Comparison of ENCODE assay signal across 16 cellular contexts in the genomic region with DNA sequence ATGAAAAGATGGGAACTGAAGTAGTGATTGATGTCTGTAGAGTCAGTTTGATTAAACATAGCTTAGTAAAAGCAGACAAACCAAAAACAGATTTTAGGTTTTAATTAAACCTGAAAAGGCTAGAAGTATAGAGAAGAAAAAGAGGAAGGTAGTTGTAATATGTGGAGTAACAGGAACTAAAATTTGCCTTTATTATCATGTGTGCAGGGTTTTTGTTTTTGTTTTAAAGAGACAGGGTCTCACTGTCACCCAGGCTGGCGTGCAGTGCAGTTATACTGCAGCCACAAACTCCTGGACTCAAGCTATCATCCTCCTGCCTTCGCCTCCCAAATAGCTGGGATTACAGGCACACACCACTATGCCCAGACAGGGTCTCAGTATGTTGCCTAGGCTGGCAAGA. TPM values are rescaled to one million over a fixed set of nuclear protein-coding genes. Genes with fewer than 3 reads are reported as not detected.
DNase-seq lines count a peak whose midpoint lies in the region; FAIRE-seq and TF ChIP-seq lines count a peak whose summit lies in the region.
"Had no signal": no experiment of that assay in that cellular context is flagged by ENCODE, and none has a peak within 500 bp of the region (broad histone marks: within the 10 kb centered on the region; RNA-seq: fewer than 3 reads in every experiment).

No MANE protein-coding gene starts in this region.

- peak overlapping the region; percentile 18 for H3K4me3 ChIP-seq in Loucy (ENCODE audit: low read length, poor library complexity, severe bottlenecking)
- H3K4me3 ChIP-seq in neutrophil (ENCODE audit: low read depth in 1 of 2, low read length in 1 of 2): peak overlapping the region in 1 of 2 experiments; percentile 28

- H3K27me3 ChIP-seq in Loucy (ENCODE audit: insufficient read depth, low read length, poor library complexity, severe bottlenecking) (no peaks in the 10 kb centered on the region), neutrophil (no peaks in the 10 kb centered on the region)
- H3K27me3 ChIP-seq: foreskin keratinocyte had no signal

- H3K4me2 ChIP-seq in Loucy (ENCODE audit: low read depth, low read length, poor library complexity, severe bottlenecking): peak overlapping the region; percentile 80

- peak overlapping the region; percentile 76 for H3K27ac ChIP-seq in neutrophil
- H3K27ac ChIP-seq: foreskin keratinocyte, VCaP had no signal

- TF ChIP-seq CTCF in Loucy (conservative IDR thresholded peaks at IDR 0.05; ENCODE audit: low read length) (no peak), neutrophil (IDR thresholded peaks at IDR 0.05) (no peak), MCF 10A (IDR thresholded peaks at IDR 0.05; ENCODE audit: unreplicated experiment) (no peak)

- H3K4me1 Mint-ChIP-seq in T-helper 2 cell treated with Interferon-gamma antibody and Interleukin-4, amounts not matched to agents 5 μg/mL and 100 μg/mL, for 36 hours (ENCODE audit: low read depth): peaks cover 30% of the 10 kb centered on the region
- H3K4me1 Mint-ChIP-seq in MCF 10A (ENCODE audit: insufficient read depth, unreplicated experiment): peaks cover 19% of the 10 kb centered on the region

- no peaks in the 10 kb centered on the region for H3K9me3 ChIP-seq in Loucy (ENCODE audit: insufficient read depth, low read depth, low read length)
- H3K9me3 ChIP-seq in neutrophil: no peaks in the 10 kb centered on the region
- H3K9me3 ChIP-seq: Caco-2 had no signal

- POLR2A ChIA-PET in MCF 10A (lab: Yijun Ruan, JAX): interaction anchor here (0.6 to 1.5 kb wide), 4 partner anchors 9 to 66 kb away, joined by 3 to 6 read pairs (median 4); a partner anchor contains a TSS

- FAIRE-seq in TTC549 (lab: Jason Lieb, UNC): peak; percentile 50
- FAIRE-seq: endometrium had no signal

- no peaks in the 10 kb centered on the region for H3K27me3 Mint-ChIP-seq in T-helper 2 cell treated with Interferon-gamma antibody and Interleukin-4, amounts not matched to agents 5 μg/mL and 100 μg/mL, for 36 hours (ENCODE audit: low read depth)
- no peaks in the 10 kb centered on the region for H3K27me3 Mint-ChIP-seq in MCF 10A (ENCODE audit: insufficient read depth, unreplicated experiment)
- H3K27me3 Mint-ChIP-seq: progenitor cell of endocrine pancreas had no signal

- H3K36me3 Mint-ChIP-seq in T-helper 2 cell treated with Interferon-gamma antibody and Interleukin-4, amounts not matched to agents 5 μg/mL and 100 μg/mL, for 36 hours (ENCODE audit: low read depth): peaks cover 56% of the 10 kb centered on the region
- H3K36me3 Mint-ChIP-seq in MCF 10A (ENCODE audit: insufficient read depth, unreplicated experiment): peaks cover 78% of the 10 kb centered on the region

- peak overlapping the region; percentile 1 for H3K4me3 Mint-ChIP-seq in T-helper 2 cell treated with Interferon-gamma antibody and Interleukin-4, amounts not matched to agents 5 μg/mL and 100 μg/mL, for 36 hours
- H3K4me3 Mint-ChIP-seq in MCF 10A (ENCODE audit: unreplicated experiment): no peak overlapping the region

- no peak overlapping the region for H3K27ac Mint-ChIP-seq in T-helper 2 cell treated with Interferon-gamma antibody and Interleukin-4, amounts not matched to agents 5 μg/mL and 100 μg/mL, for 36 hours
- no peak overlapping the region for H3K27ac Mint-ChIP-seq in MCF 10A (ENCODE audit: low read depth, unreplicated experiment)
- H3K27ac Mint-ChIP-seq: progenitor cell of endocrine pancreas had no signal

- no TSS peak for BruUV-seq in MCF 10A (replicated peaks; lab: Mats Ljungman, UMichigan)

- H3K4me1 ChIP-seq in Loucy (ENCODE audit: insufficient read depth, low read length, poor library complexity, severe bottlenecking): peaks cover 52% of the 10 kb centered on the region
- H3K4me1 ChIP-seq in neutrophil (ENCODE audit: control insufficient read depth in 1 of 2, insufficient read depth in 1 of 2, low read depth in 1 of 2, low read length in 1 of 2): peaks cover 58 to 60% of the 10 kb centered on the region in 2 experiments
- H3K4me1 ChIP-seq: Caco-2 had no signal

- H3K9me2 ChIP-seq in Loucy (replicated peaks; ENCODE audit: low read depth, low read length): no peaks in the 10 kb centered on the region

- CTCF ChIA-PET in MCF 10A (lab: Yijun Ruan, JAX): interaction anchor here (0.6 to 1.3 kb wide), 5 partner anchors 19 to 385 kb away, joined by 3 to 4 read pairs (median 4); no protein-coding TSS in a partner anchor

- peaks cover 26% of the 10 kb centered on the region for H3K36me3 ChIP-seq in Loucy (ENCODE audit: insufficient read depth, low read length)
- peaks cover 61% of the 10 kb centered on the region for H3K36me3 ChIP-seq in neutrophil

- peaks cover 4% of the 10 kb centered on the region; the same call in 1 of the 2 replicates for H3F3A ChIP-seq in Loucy (ENCODE audit: low read depth)

- peaks cover 72% of the 10 kb centered on the region for H3K79me2 ChIP-seq in Loucy (ENCODE audit: insufficient read depth, low read length)

- intact Hi-C loops in MCF 10A (cut with micrococcal nuclease): no loop called here

- H4K20me1 ChIP-seq in Loucy (ENCODE audit: insufficient read depth, low read length, poor library complexity, severe bottlenecking): peaks cover 48% of the 10 kb centered on the region

- H3K9me3 Mint-ChIP-seq in T-helper 2 cell treated with Interferon-gamma antibody and Interleukin-4, amounts not matched to agents 5 μg/mL and 100 μg/mL, for 36 hours: no peaks in the 10 kb centered on the region
- no peaks in the 10 kb centered on the region for H3K9me3 Mint-ChIP-seq in MCF 10A (ENCODE audit: unreplicated experiment)

- no peak overlapping the region for H3K9ac ChIP-seq in Loucy (ENCODE audit: low read depth, low read length, poor library complexity, severe bottlenecking)

- H2AFZ ChIP-seq in Loucy (ENCODE audit: low read length): no peak overlapping the region

- no peak for DNase-seq in T-helper 2 cell treated with Interferon-gamma antibody and Interleukin-4, amounts not matched to agents 5 μg/mL and 100 μg/mL, for 36 hours (ENCODE audit: low spot score)
- DNase-seq in T-helper 2 cell (no peak), MCF 10A (ENCODE audit: unreplicated experiment) (no peak), superior temporal gyrus (ENCODE audit: extremely low spot score) (no peak), ureter (ENCODE audit: low spot score) (no peak)
- DNase-seq: Caco-2; foreskin keratinocyte; left ventricle myocardium superior; NCI-H2081 treated with DMSO at 0.1 percent for 48 hours; stimulated activated CD4-positive, alpha-beta T cell treated with anti-CD3 and anti-CD28 coated beads, Interleukin-12 subunit alpha, Interleukin-12 subunit beta, amount 100 ng/mL, for 4 hours had no signal

RNA-seq across cellular contexts. Expression of a gene that starts 6.0 kb away (rescaled TPM):
- total RNA-seq in MCF 10A (2022) (52.4 and 53.7 TPM in 2 replicates), ureter (51.5 TPM)

RNA-seq across cellular contexts. Expression of a gene that starts 10.5 kb away (rescaled TPM):
- 160 and 166 TPM in 2 replicates for total RNA-seq in MCF 10A (2022)
- total RNA-seq in ureter: 67.1 TPM
